1 cellular context compared by ENCODE assay signal in the genomic region with DNA sequence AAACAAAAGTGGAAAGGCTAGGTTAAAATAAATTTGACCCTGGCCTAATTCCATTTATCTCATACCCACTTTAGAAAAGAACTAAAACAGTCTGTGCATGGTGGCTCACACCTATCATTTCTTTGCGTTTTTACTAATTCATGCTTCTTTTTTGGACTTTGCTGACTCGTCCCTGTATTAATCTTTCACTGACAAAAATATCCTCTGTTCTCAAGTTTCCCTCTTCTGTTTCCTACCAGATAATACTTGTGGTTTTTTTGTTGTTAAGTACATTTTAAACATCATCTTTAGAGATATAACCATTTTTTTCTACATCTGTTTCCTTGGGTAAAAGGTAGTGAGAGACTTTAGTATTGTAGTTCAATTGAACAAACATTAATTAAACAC.
TF ChIP-seq lines count a peak whose summit lies in the region.

No MANE protein-coding gene starts in this region.

TF ChIP-seq in K562, 482 proteins besides CTCF, POLR2A, EP300 and RAD21 (continued from another document and continues in another):
- TF ChIP-seq, protein P1, sequence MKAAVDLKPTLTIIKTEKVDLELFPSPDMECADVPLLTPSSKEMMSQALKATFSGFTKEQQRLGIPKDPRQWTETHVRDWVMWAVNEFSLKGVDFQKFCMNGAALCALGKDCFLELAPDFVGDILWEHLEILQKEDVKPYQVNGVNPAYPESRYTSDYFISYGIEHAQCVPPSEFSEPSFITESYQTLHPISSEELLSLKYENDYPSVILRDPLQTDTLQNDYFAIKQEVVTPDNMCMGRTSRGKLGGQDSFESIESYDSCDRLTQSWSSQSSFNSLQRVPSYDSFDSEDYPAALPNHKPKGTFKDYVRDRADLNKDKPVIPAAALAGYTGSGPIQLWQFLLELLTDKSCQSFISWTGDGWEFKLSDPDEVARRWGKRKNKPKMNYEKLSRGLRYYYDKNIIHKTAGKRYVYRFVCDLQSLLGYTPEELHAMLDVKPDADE (conservative IDR thresholded peaks at IDR 0.05; ENCODE audit: control insufficient read depth, low read depth, low read length): no peak
- TF ChIP-seq, protein P2, sequence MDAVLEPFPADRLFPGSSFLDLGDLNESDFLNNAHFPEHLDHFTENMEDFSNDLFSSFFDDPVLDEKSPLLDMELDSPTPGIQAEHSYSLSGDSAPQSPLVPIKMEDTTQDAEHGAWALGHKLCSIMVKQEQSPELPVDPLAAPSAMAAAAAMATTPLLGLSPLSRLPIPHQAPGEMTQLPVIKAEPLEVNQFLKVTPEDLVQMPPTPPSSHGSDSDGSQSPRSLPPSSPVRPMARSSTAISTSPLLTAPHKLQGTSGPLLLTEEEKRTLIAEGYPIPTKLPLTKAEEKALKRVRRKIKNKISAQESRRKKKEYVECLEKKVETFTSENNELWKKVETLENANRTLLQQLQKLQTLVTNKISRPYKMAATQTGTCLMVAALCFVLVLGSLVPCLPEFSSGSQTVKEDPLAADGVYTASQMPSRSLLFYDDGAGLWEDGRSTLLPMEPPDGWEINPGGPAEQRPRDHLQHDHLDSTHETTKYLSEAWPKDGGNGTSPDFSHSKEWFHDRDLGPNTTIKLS (IDR thresholded peaks at IDR 0.05; ENCODE audit: borderline replicate concordance, low read depth): no peak
- TF ChIP-seq MAFK (IDR thresholded peaks at IDR 0.05; ENCODE audit: low read length) (peak; percentile 80), ARHGAP35 (IDR thresholded peaks at IDR 0.05; ENCODE audit: partially characterized antibody) (no peak), ZC3H8 (IDR thresholded peaks at IDR 0.05) (no peak), CHD1 (IDR thresholded peaks at IDR 0.05; ENCODE audit: low read length) (no peak), NFE2L1 (tag; IDR thresholded peaks at IDR 0.05; ENCODE audit: borderline replicate concordance, low read depth) (no peak), ZNF76 (CRISPR knock-in tag; IDR thresholded peaks at IDR 0.05; ENCODE audit: borderline replicate concordance) (no peak), DACH1 (IDR thresholded peaks at IDR 0.05; ENCODE audit: partially characterized antibody) (no peak), ZNF217 (CRISPR knock-in tag; IDR thresholded peaks at IDR 0.05) (no peak), SMARCE1 (IDR thresholded peaks at IDR 0.05) (peak; percentile 96), CBX8 (IDR thresholded peaks at IDR 0.05; ENCODE audit: borderline replicate concordance, extremely low read depth, low read depth, low read length, poor library complexity, severe bottlenecking) (no peak), NCOA2 (IDR thresholded peaks at IDR 0.05; ENCODE audit: partially characterized antibody in 2 of 2) (peak in 1 of 2 experiments; percentile 11), HDAC1 (IDR thresholded peaks at IDR 0.05) (no peak; a peak in 1 of 4 replicates), ZNF77 (CRISPR knock-in tag; IDR thresholded peaks at IDR 0.05) (no peak), CEBPB (tag; IDR thresholded peaks at IDR 0.05) (no peak), MAFF (IDR thresholded peaks at IDR 0.05; ENCODE audit: low read length) (peak; percentile 81), RFX1 (IDR thresholded peaks at IDR 0.05) (0 out of 2 replicates have a peak, but pooled peaks have one; percentile 9), MTA2 (IDR thresholded peaks at IDR 0.05; ENCODE audit: low read depth) (peak; percentile 85), CCNT2 (IDR thresholded peaks at IDR 0.05; ENCODE audit: borderline replicate concordance, extremely low read depth, insufficient read length, low read depth, low read length) (peak; percentile 37), LCOR (CRISPR knock-in tag; IDR thresholded peaks at IDR 0.05) (peak; percentile 52; the same call in 1 of the 2 replicates), ARID1B (IDR thresholded peaks at IDR 0.05) (peak; percentile 98), TRIM24 (IDR thresholded peaks at IDR 0.05) (peak; percentile 53 to 56; a peak in 2 of 4 replicates), ARNT (IDR thresholded peaks at IDR 0.05) (peak in 1 of 2 experiments; percentile 81; a peak in 2 of 4 replicates), NR2F6 (CRISPR knock-in tag; IDR thresholded peaks at IDR 0.05) (no peak), JUND (IDR thresholded peaks at IDR 0.05; ENCODE audit: borderline replicate concordance, low read depth, low read length) (peak; percentile 80), JUND (tag; IDR thresholded peaks at IDR 0.05; ENCODE audit: borderline replicate concordance, low read depth, low read length) (peak; percentile 78; the same call in 1 of the 3 replicates), ZNF79 (CRISPR knock-in tag; IDR thresholded peaks at IDR 0.05; ENCODE audit: low read depth) (no peak), HOXB6 (CRISPR knock-in tag; IDR thresholded peaks at IDR 0.05; ENCODE audit: borderline replicate concordance) (no peak), ZBTB7A (IDR thresholded peaks at IDR 0.05; ENCODE audit: borderline replicate concordance, control insufficient read depth, low read depth, low read length) (no peak), ETV6 (IDR thresholded peaks at IDR 0.05; ENCODE audit: borderline replicate concordance in 1 of 2, low read depth in 2 of 2, low read length in 1 of 2) (no peak; a peak in 1 of 4 replicates), ETV6 (CRISPR knock-in tag; IDR thresholded peaks at IDR 0.05; ENCODE audit: borderline replicate concordance) (no peak), SRF (CRISPR knock-in tag; IDR thresholded peaks at IDR 0.05) (no peak), ZNF57 (CRISPR knock-in tag; IDR thresholded peaks at IDR 0.05) (no peak), FOXA3 (CRISPR knock-in tag; conservative IDR thresholded peaks at IDR 0.05 in 1 of 2, IDR thresholded peaks at IDR 0.05 in 1 of 2) (peak in 1 of 2 experiments; percentile 33; a peak in 1 of 4 replicates), HMGN3 (IDR thresholded peaks at IDR 0.05; ENCODE audit: borderline replicate concordance, extremely low read depth, insufficient read length, low read depth, low read length) (peak; percentile 40), MEIS2 (IDR thresholded peaks at IDR 0.05; ENCODE audit: partially characterized antibody) (peak; percentile 97), POLR2H (tag; IDR thresholded peaks at IDR 0.05; ENCODE audit: low read depth) (peak; percentile 63), ZNF644 (tag; IDR thresholded peaks at IDR 0.05; ENCODE audit: low read depth) (peak; percentile 58; the same call in 1 of the 2 replicates), ZNF24 (IDR thresholded peaks at IDR 0.05) (no peak), CBFA2T3 (IDR thresholded peaks at IDR 0.05) (peak; percentile 92), TCF3 (CRISPR knock-in tag; IDR thresholded peaks at IDR 0.05) (peak; percentile 93)
- TF ChIP-seq, protein P3, sequence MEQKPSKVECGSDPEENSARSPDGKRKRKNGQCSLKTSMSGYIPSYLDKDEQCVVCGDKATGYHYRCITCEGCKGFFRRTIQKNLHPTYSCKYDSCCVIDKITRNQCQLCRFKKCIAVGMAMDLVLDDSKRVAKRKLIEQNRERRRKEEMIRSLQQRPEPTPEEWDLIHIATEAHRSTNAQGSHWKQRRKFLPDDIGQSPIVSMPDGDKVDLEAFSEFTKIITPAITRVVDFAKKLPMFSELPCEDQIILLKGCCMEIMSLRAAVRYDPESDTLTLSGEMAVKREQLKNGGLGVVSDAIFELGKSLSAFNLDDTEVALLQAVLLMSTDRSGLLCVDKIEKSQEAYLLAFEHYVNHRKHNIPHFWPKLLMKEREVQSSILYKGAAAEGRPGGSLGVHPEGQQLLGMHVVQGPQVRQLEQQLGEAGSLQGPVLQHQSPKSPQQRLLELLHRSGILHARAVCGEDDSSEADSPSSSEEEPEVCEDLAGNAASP (IDR thresholded peaks at IDR 0.05): no peak
- TF ChIP-seq, protein P4, sequence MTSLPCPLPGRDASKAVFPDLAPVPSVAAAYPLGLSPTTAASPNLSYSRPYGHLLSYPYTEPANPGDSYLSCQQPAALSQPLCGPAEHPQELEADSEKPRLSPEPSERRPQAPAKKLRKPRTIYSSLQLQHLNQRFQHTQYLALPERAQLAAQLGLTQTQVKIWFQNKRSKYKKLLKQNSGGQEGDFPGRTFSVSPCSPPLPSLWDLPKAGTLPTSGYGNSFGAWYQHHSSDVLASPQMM (CRISPR knock-in tag; IDR thresholded peaks at IDR 0.05): no peak
- TF ChIP-seq, protein P5, sequence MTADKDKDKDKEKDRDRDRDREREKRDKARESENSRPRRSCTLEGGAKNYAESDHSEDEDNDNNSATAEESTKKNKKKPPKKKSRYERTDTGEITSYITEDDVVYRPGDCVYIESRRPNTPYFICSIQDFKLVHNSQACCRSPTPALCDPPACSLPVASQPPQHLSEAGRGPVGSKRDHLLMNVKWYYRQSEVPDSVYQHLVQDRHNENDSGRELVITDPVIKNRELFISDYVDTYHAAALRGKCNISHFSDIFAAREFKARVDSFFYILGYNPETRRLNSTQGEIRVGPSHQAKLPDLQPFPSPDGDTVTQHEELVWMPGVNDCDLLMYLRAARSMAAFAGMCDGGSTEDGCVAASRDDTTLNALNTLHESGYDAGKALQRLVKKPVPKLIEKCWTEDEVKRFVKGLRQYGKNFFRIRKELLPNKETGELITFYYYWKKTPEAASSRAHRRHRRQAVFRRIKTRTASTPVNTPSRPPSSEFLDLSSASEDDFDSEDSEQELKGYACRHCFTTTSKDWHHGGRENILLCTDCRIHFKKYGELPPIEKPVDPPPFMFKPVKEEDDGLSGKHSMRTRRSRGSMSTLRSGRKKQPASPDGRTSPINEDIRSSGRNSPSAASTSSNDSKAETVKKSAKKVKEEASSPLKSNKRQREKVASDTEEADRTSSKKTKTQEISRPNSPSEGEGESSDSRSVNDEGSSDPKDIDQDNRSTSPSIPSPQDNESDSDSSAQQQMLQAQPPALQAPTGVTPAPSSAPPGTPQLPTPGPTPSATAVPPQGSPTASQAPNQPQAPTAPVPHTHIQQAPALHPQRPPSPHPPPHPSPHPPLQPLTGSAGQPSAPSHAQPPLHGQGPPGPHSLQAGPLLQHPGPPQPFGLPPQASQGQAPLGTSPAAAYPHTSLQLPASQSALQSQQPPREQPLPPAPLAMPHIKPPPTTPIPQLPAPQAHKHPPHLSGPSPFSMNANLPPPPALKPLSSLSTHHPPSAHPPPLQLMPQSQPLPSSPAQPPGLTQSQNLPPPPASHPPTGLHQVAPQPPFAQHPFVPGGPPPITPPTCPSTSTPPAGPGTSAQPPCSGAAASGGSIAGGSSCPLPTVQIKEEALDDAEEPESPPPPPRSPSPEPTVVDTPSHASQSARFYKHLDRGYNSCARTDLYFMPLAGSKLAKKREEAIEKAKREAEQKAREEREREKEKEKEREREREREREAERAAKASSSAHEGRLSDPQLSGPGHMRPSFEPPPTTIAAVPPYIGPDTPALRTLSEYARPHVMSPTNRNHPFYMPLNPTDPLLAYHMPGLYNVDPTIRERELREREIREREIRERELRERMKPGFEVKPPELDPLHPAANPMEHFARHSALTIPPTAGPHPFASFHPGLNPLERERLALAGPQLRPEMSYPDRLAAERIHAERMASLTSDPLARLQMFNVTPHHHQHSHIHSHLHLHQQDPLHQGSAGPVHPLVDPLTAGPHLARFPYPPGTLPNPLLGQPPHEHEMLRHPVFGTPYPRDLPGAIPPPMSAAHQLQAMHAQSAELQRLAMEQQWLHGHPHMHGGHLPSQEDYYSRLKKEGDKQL (CRISPR knock-in tag; IDR thresholded peaks at IDR 0.05; ENCODE audit: borderline replicate concordance): no peak
- TF ChIP-seq, protein P6, sequence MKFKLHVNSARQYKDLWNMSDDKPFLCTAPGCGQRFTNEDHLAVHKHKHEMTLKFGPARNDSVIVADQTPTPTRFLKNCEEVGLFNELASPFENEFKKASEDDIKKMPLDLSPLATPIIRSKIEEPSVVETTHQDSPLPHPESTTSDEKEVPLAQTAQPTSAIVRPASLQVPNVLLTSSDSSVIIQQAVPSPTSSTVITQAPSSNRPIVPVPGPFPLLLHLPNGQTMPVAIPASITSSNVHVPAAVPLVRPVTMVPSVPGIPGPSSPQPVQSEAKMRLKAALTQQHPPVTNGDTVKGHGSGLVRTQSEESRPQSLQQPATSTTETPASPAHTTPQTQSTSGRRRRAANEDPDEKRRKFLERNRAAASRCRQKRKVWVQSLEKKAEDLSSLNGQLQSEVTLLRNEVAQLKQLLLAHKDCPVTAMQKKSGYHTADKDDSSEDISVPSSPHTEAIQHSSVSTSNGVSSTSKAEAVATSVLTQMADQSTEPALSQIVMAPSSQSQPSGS (CRISPR knock-in tag; IDR thresholded peaks at IDR 0.05): no peak
- TF ChIP-seq, protein P7, sequence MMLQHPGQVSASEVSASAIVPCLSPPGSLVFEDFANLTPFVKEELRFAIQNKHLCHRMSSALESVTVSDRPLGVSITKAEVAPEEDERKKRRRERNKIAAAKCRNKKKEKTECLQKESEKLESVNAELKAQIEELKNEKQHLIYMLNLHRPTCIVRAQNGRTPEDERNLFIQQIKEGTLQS (IDR thresholded peaks at IDR 0.05): peak; percentile 18; the same call in 1 of the 2 replicates
- TF ChIP-seq, protein P7 (CRISPR knock-in tag; conservative IDR thresholded peaks at IDR 0.05): no peak
- TF ChIP-seq, protein P8, sequence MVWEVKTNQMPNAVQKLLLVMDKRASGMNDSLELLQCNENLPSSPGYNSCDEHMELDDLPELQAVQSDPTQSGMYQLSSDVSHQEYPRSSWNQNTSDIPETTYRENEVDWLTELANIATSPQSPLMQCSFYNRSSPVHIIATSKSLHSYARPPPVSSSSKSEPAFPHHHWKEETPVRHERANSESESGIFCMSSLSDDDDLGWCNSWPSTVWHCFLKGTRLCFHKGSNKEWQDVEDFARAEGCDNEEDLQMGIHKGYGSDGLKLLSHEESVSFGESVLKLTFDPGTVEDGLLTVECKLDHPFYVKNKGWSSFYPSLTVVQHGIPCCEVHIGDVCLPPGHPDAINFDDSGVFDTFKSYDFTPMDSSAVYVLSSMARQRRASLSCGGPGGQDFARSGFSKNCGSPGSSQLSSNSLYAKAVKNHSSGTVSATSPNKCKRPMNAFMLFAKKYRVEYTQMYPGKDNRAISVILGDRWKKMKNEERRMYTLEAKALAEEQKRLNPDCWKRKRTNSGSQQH (CRISPR knock-in tag; IDR thresholded peaks at IDR 0.05): no peak
- TF ChIP-seq, protein P9, sequence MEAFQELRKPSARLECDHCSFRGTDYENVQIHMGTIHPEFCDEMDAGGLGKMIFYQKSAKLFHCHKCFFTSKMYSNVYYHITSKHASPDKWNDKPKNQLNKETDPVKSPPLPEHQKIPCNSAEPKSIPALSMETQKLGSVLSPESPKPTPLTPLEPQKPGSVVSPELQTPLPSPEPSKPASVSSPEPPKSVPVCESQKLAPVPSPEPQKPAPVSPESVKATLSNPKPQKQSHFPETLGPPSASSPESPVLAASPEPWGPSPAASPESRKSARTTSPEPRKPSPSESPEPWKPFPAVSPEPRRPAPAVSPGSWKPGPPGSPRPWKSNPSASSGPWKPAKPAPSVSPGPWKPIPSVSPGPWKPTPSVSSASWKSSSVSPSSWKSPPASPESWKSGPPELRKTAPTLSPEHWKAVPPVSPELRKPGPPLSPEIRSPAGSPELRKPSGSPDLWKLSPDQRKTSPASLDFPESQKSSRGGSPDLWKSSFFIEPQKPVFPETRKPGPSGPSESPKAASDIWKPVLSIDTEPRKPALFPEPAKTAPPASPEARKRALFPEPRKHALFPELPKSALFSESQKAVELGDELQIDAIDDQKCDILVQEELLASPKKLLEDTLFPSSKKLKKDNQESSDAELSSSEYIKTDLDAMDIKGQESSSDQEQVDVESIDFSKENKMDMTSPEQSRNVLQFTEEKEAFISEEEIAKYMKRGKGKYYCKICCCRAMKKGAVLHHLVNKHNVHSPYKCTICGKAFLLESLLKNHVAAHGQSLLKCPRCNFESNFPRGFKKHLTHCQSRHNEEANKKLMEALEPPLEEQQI (IDR thresholded peaks at IDR 0.05): 0 out of 2 replicates have a peak, but pooled peaks have one; percentile 14
